16 cellular contexts compared by ENCODE assay signal in genomic region chr12:25207883-25208282, GRCh38. TPM values are rescaled to one million over a fixed set of nuclear protein-coding genes. Genes with fewer than 3 reads are reported as not detected.
A peak's percentile ranks its signal among the peaks of the same experiment; 100 is the strongest.
DNase-seq lines count a peak whose midpoint lies in the region; ATAC-seq and FAIRE-seq lines count a peak whose summit lies in the region.
"Had no signal": no experiment of that assay in that cellular context is flagged by ENCODE, and none has a peak within 500 bp of the region (broad histone marks: within the 10 kb centered on the region; RNA-seq: fewer than 3 reads in every experiment).

No MANE protein-coding gene starts in this region.

- peaks cover 12 to 49% of the 10 kb centered on the region in 2 donors for H3K36me3 Mint-ChIP-seq in CD4-positive, alpha-beta memory T cell

- H3K9me3 Mint-ChIP-seq in CD4-positive, alpha-beta memory T cell = no peaks in the 10 kb centered on the region
- H3K9me3 Mint-ChIP-seq: CD4-positive, CD25-positive, alpha-beta regulatory T cell; GM23338; H9 had no signal

- no CpG with 5 or more reads among the region's 1 CpG for WGBS in mesenchymal stem cell

- DNase-seq in GM19239 (ENCODE audit: insufficient read length, low spot score) (no peak), amniotic epithelial cell (ENCODE audit: low read depth) (peak; percentile 16), left lobe of liver (ENCODE audit: low spot score) (no peak), mesenchymal stem cell (no peak), NCI-H1930 (lab: John Stamatoyannopoulos, UW) (no peak), RCC 7860 (ENCODE audit: low spot score) (no peak), AG08395 (ENCODE audit: low spot score) (no peak)
- no peak for DNase-seq in CD4-positive, alpha-beta memory T cell
- DNase-seq: CD4-positive, CD25-positive, alpha-beta regulatory T cell; DND-41; GF-D8; H9; KG1 had no signal

- peaks cover 8% of the 10 kb centered on the region for H3K79me1 ChIP-seq in mesenchymal stem cell (replicated peaks; ENCODE audit: low read length, poor library complexity, severe bottlenecking)

- no peak overlapping the region for H3K4me3 ChIP-seq in mesenchymal stem cell (ENCODE audit: insufficient read depth in 1 of 2, low read depth in 1 of 2, low read length in 2 of 2)
- no peak overlapping the region for H3K4me3 ChIP-seq in CD4-positive, alpha-beta memory T cell (ENCODE audit: low read length in 2 of 2)
- H3K4me3 ChIP-seq: BLaER1 treated with 17β-estradiol and CSF1 and Interleukin-3, amounts not matched to agents 10 nM and 100 nM; GM23338 had no signal

- no peak overlapping the region for H4K91ac ChIP-seq in mesenchymal stem cell (ENCODE audit: low read length)

- H3K4me3 Mint-ChIP-seq in CD4-positive, alpha-beta memory T cell = no peak overlapping the region
- H3K4me3 Mint-ChIP-seq: CD4-positive, CD25-positive, alpha-beta regulatory T cell; GM23338; H9 had no signal

- H3K23ac ChIP-seq in mesenchymal stem cell (ENCODE audit: low read length in 2 of 2) = no peak overlapping the region

- no peaks in the 10 kb centered on the region for H3K9me3 ChIP-seq in mesenchymal stem cell (ENCODE audit: control insufficient read depth, low read length)
- H3K9me3 ChIP-seq in CD4-positive, alpha-beta memory T cell (ENCODE audit: control insufficient read depth in 1 of 2, low read length in 2 of 2) = no peaks in the 10 kb centered on the region
- H3K9me3 ChIP-seq: BLaER1 treated with 17β-estradiol and CSF1 and Interleukin-3, amounts not matched to agents 10 nM and 100 nM had no signal

- POLR2A ChIA-PET in CD4-positive, alpha-beta memory T cell (lab: Charles Lee; ENCODE audit: partially characterized antibody) = no interaction called here

- H3K4me1 Mint-ChIP-seq in CD4-positive, alpha-beta memory T cell = peaks cover 5 to 10% (median 9%) of the 10 kb centered on the region in 4 donors
- H3K4me1 Mint-ChIP-seq: GM23338, H9 had no signal

- no peak overlapping the region for H2BK120ac ChIP-seq in mesenchymal stem cell (ENCODE audit: low read depth, low read length)

- peak overlapping the region; percentile 33 for H3K4me2 ChIP-seq in mesenchymal stem cell (ENCODE audit: low read length, poor library complexity, severe bottlenecking)
- H3K4me2 ChIP-seq: BLaER1 treated with 17β-estradiol and CSF1 and Interleukin-3, amounts not matched to agents 10 nM and 100 nM; GM23338 had no signal

- H3K36me3 ChIP-seq in mesenchymal stem cell (ENCODE audit: control insufficient read depth in 1 of 2, insufficient read depth in 2 of 2, low read depth in 1 of 2, low read length in 2 of 2) = peaks cover 2 to 69% of the 10 kb centered on the region in 2 experiments
- H3K36me3 ChIP-seq in CD4-positive, alpha-beta memory T cell (ENCODE audit: insufficient read depth, low read length) = peaks cover 6% of the 10 kb centered on the region

- H3K4ac ChIP-seq in mesenchymal stem cell (ENCODE audit: low read depth in 1 of 2, low read length in 2 of 2) = no peak overlapping the region

- peak overlapping the region in 2 of 7 donors; percentile 72 to 76 for H3K27ac Mint-ChIP-seq in CD4-positive, alpha-beta memory T cell
- H3K27ac Mint-ChIP-seq: GM23338, H9 had no signal

- no peak overlapping the region for H3K18ac ChIP-seq in mesenchymal stem cell (ENCODE audit: low read depth in 1 of 2, low read length in 2 of 2)

- peak; percentile 30 for ATAC-seq in left lobe of liver
- ATAC-seq: GM23338 had no signal

- intact Hi-C loops in CD4-positive, alpha-beta memory T cell (cut with micrococcal nuclease) = no loop called here

- peaks cover 3% of the 10 kb centered on the region for H3K4me1 ChIP-seq in mesenchymal stem cell (ENCODE audit: control insufficient read depth, insufficient read depth, low read depth, low read length)
- H3K4me1 ChIP-seq in CD4-positive, alpha-beta memory T cell (ENCODE audit: insufficient read depth, low read length) = no peaks in the 10 kb centered on the region
- H3K4me1 ChIP-seq: BLaER1 treated with 17β-estradiol and CSF1 and Interleukin-3, amounts not matched to agents 10 nM and 100 nM had no signal

- H2AFZ ChIP-seq in mesenchymal stem cell (ENCODE audit: low read depth, low read length) = no peak overlapping the region
- H2AFZ ChIP-seq: GM23338 had no signal

- H2AK5ac ChIP-seq in mesenchymal stem cell (ENCODE audit: low read length, severe bottlenecking) = no peak overlapping the region

- no peaks in the 10 kb centered on the region for H3K27me3 Mint-ChIP-seq in CD4-positive, alpha-beta memory T cell
- H3K27me3 Mint-ChIP-seq: CD4-positive, CD25-positive, alpha-beta regulatory T cell had no signal

- H2BK12ac ChIP-seq in mesenchymal stem cell (ENCODE audit: low read length in 2 of 2) = no peak overlapping the region

- no peak overlapping the region for H3K14ac ChIP-seq in mesenchymal stem cell (ENCODE audit: low read length in 2 of 2)

- H3K9ac ChIP-seq in mesenchymal stem cell (ENCODE audit: low read length) = no peak overlapping the region
- H3K9ac ChIP-seq: BLaER1 treated with 17β-estradiol and CSF1 and Interleukin-3, amounts not matched to agents 10 nM and 100 nM had no signal

- CTCF ChIA-PET in CD4-positive, alpha-beta memory T cell (lab: Charles Lee; ENCODE audit: partially characterized antibody) = interaction anchor here (2.0 kb wide), 1 partner anchor 10 kb away, joined by 5 read pairs; no protein-coding TSS in a partner anchor

- H2BK5ac ChIP-seq in mesenchymal stem cell (ENCODE audit: low read depth, low read length, poor library complexity, severe bottlenecking) = no peak overlapping the region

- H3K27ac ChIP-seq in mesenchymal stem cell (ENCODE audit: low read length, poor library complexity, severe bottlenecking) = peak overlapping the region; percentile 54
- no peak overlapping the region for H3K27ac ChIP-seq in CD4-positive, alpha-beta memory T cell (ENCODE audit: low read depth, low read length)
- H3K27ac ChIP-seq: BLaER1 treated with 17β-estradiol and CSF1 and Interleukin-3, amounts not matched to agents 10 nM and 100 nM; HL-60 had no signal

- no peak overlapping the region for H2BK15ac ChIP-seq in mesenchymal stem cell (ENCODE audit: low read depth, poor library complexity, severe bottlenecking)

- H3K27me3 ChIP-seq in mesenchymal stem cell (ENCODE audit: control insufficient read depth in 1 of 2, insufficient read depth in 1 of 2, low read length in 2 of 2) = no peaks in the 10 kb centered on the region
- H3K27me3 ChIP-seq in CD4-positive, alpha-beta memory T cell (ENCODE audit: insufficient read depth, low read length) = no peaks in the 10 kb centered on the region
- H3K27me3 ChIP-seq: BLaER1 treated with 17β-estradiol and CSF1 and Interleukin-3, amounts not matched to agents 10 nM and 100 nM had no signal

- H4K8ac ChIP-seq in mesenchymal stem cell (ENCODE audit: low read length) = no peak overlapping the region

- FAIRE-seq in GM19239 (lab: Jason Lieb, UNC) = peak; percentile 56
- FAIRE-seq in RCC 7860 (lab: Jason Lieb, UNC) = no peak

RNA-seq across cellular contexts. Expression of gene ETFRF1, which starts 12.8 kb away (rescaled TPM):
- 23.5 TPM for total RNA-seq in left lobe of liver
- polyA plus RNA-seq in mesenchymal stem cell (2013, experiment 1 of 2) = 26.2 TPM
- 26.9 TPM for polyA plus RNA-seq in mesenchymal stem cell (2013, experiment 2 of 2)
- 10 to 100 TPM; 22.1 to 23.0 TPM for total RNA-seq in CD4-positive, alpha-beta memory T cell
- polyA plus RNA-seq in CD4-positive, alpha-beta memory T cell = 10 to 100 TPM; 30.8 to 56.5 TPM

RNA-seq across cellular contexts. Expression of gene DNAI7, which starts 12.9 kb away (rescaled TPM):
- total RNA-seq in left lobe of liver = not detected
- polyA plus RNA-seq in mesenchymal stem cell (2013, experiment 1 of 2) = not detected
- polyA plus RNA-seq in mesenchymal stem cell (2013, experiment 2 of 2) = 0.04 TPM
- total RNA-seq in CD4-positive, alpha-beta memory T cell = under 1 TPM in 1 of 2 experiments, not detected in 1; 0.15 TPM
- under 1 TPM in 1 of 2 donors, not detected in 1; 0.07 TPM for polyA plus RNA-seq in CD4-positive, alpha-beta memory T cell
- total RNA-seq: GM23338, H9 had no signal

RNA-seq across cellular contexts. Expression of gene KRAS, which starts 42.8 kb away (rescaled TPM):
- 10.2 TPM for total RNA-seq in left lobe of liver
- 26.5 TPM for polyA plus RNA-seq in mesenchymal stem cell (2013, experiment 1 of 2)
- 26.4 TPM for polyA plus RNA-seq in mesenchymal stem cell (2013, experiment 2 of 2)
- total RNA-seq in CD4-positive, alpha-beta memory T cell = 10 to 100 TPM; 34.4 to 34.8 TPM
- polyA plus RNA-seq in CD4-positive, alpha-beta memory T cell = 10 to 100 TPM; 31.6 to 52.4 TPM
